ENCODE assay signal across 8 cellular contexts in the genomic region with DNA sequence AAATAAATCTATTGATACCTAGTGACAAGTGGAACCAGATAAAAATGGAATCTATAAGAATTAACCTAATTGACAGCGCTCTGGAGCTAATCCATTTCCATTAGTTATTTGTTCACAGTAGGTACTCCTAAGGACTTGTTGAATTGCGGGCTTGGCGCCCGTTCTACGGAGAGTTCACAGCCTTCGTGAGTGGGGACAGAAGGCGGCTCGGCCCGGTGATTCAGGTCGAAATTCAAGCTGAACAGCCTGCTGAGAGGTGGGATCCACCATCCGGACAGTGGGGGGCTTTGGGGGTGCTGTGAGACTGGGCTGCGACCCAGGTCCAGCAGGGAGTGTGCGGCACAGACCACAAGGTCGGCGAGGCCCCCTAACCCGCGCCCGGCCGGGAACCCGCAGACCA. TPM values are rescaled to one million over a fixed set of nuclear protein-coding genes. Genes with fewer than 3 reads are reported as not detected.
DNase-seq lines count a peak whose midpoint lies in the region; ATAC-seq and TF ChIP-seq lines count a peak whose summit lies in the region.

No MANE protein-coding gene starts in this region.

- DNase-seq in activated CD8-positive, alpha-beta memory T cell treated with anti-CD3 and anti-CD28 coated beads, Interleukin-2, amount 10 ng/mL, durations not matched to agents 7 days and 5 days = no peak
- no peak for DNase-seq in activated CD8-positive, alpha-beta memory T cell treated with anti-CD3 and anti-CD28 coated beads, Interleukin-2, amount 50 U/mL, for 4 hours
- DNase-seq in NCI-H1105 (lab: John Stamatoyannopoulos, UW) (peak; percentile 52), adipocyte (ENCODE audit: low read depth) (peak; percentile 18), hepatocyte (ENCODE audit: low spot score) (peak; percentile 47), sigmoid colon (peak; percentile 75), activated gamma-delta T cell (lab: John Stamatoyannopoulos, UW) (no peak)

- peaks cover 36% of the 10 kb centered on the region for H4K20me1 ChIP-seq in hepatocyte (ENCODE audit: insufficient read depth, poor library complexity, severe bottlenecking)

- intact Hi-C loops in sigmoid colon (cut with DNase I) = loop anchor here (5.0 to 10.0 kb wide), 2 partner anchors 414 to 741 kb away; partner anchors contain the start of gene RPL14

- 6% methylated on average over 20 of the region's 20 CpGs for whole genome bisulfite sequencing in hepatocyte (ENCODE audit: low lambda C conversion rate, missing lambda C conversion rate)
- WGBS in sigmoid colon, 2 donors = 8 to 9% methylated on average over 20 of the region's 20 CpGs

- H3K27ac Mint-ChIP-seq in activated CD8-positive, alpha-beta memory T cell treated with anti-CD3 and anti-CD28 coated beads, Interleukin-2, amount 10 ng/mL, durations not matched to agents 7 days and 5 days = peak overlapping the region; percentile 74

- no peak for TF ChIP-seq EP300 in sigmoid colon (IDR thresholded peaks at IDR 0.05)

- peak overlapping the region; percentile 71 for H3K4me3 Mint-ChIP-seq in activated CD8-positive, alpha-beta memory T cell treated with anti-CD3 and anti-CD28 coated beads, Interleukin-2, amount 10 ng/mL, durations not matched to agents 7 days and 5 days

- H3K27me3 Mint-ChIP-seq in activated CD8-positive, alpha-beta memory T cell treated with anti-CD3 and anti-CD28 coated beads, Interleukin-2, amount 10 ng/mL, durations not matched to agents 7 days and 5 days = peaks cover 30% of the 10 kb centered on the region

- H3K9me2 ChIP-seq in hepatocyte (replicated peaks; ENCODE audit: insufficient read depth) = no peaks in the 10 kb centered on the region

- H3K79me2 ChIP-seq in hepatocyte = peaks cover 45% of the 10 kb centered on the region

- peak overlapping the region; percentile 98 for H3K9ac ChIP-seq in adipocyte (ENCODE audit: low read length)

- H3K9me3 ChIP-seq in adipocyte (ENCODE audit: control insufficient read depth, low read length) = no peaks in the 10 kb centered on the region
- H3K9me3 ChIP-seq in hepatocyte (ENCODE audit: low read depth) = no peaks in the 10 kb centered on the region
- no peaks in the 10 kb centered on the region for H3K9me3 ChIP-seq in sigmoid colon

- no peak for TF ChIP-seq CTCF in hepatocyte (IDR thresholded peaks at IDR 0.05; ENCODE audit: poor library complexity)
- no peak for TF ChIP-seq CTCF in sigmoid colon (IDR thresholded peaks at IDR 0.05)

- H3K4me1 ChIP-seq in adipocyte (ENCODE audit: control insufficient read depth, insufficient read depth, low read length) (peaks cover 24% of the 10 kb centered on the region), hepatocyte (ENCODE audit: insufficient read depth) (peaks cover 9% of the 10 kb centered on the region), sigmoid colon (peaks cover 2 to 36% (median 21%) of the 10 kb centered on the region in 4 donors)

- H3K4me2 ChIP-seq in hepatocyte = peak overlapping the region; percentile 88

- TF ChIP-seq POLR2A in sigmoid colon (IDR thresholded peaks at IDR 0.05) = no peak

- H3K27me3 ChIP-seq in adipocyte (replicated peaks; ENCODE audit: control insufficient read depth, insufficient read depth, low read length) (no peaks in the 10 kb centered on the region), hepatocyte (no peaks in the 10 kb centered on the region), sigmoid colon (no peaks in the 10 kb centered on the region)

- H3K27ac ChIP-seq in hepatocyte (peak overlapping the region; percentile 100), sigmoid colon (peak overlapping the region; percentile 96 to 99 (median 98))

- no peak for ATAC-seq in activated CD8-positive, alpha-beta memory T cell treated with anti-CD3 and anti-CD28 coated beads, Interleukin-2, amount 10 ng/mL, durations not matched to agents 7 days and 5 days
- ATAC-seq in HG03342 (IDR thresholded peaks at IDR 0.05; ENCODE audit: unreplicated experiment) = no peak

- H3K4me1 Mint-ChIP-seq in activated CD8-positive, alpha-beta memory T cell treated with anti-CD3 and anti-CD28 coated beads, Interleukin-2, amount 10 ng/mL, durations not matched to agents 7 days and 5 days = peaks cover 29% of the 10 kb centered on the region

- H3K36me3 Mint-ChIP-seq in activated CD8-positive, alpha-beta memory T cell treated with anti-CD3 and anti-CD28 coated beads, Interleukin-2, amount 10 ng/mL, durations not matched to agents 7 days and 5 days = peaks cover 7% of the 10 kb centered on the region

- H3K4me3 ChIP-seq in adipocyte (ENCODE audit: low read length) = peak overlapping the region; percentile 93
- peak overlapping the region; percentile 77 for H3K4me3 ChIP-seq in hepatocyte
- H3K4me3 ChIP-seq in sigmoid colon = peak overlapping the region; percentile 70 to 97 (median 90)

- H3K36me3 ChIP-seq in adipocyte (ENCODE audit: control insufficient read depth, insufficient read depth, low read length, severe bottlenecking) (no peaks in the 10 kb centered on the region), hepatocyte (replicated peaks; ENCODE audit: insufficient read depth, low read depth) (no peaks in the 10 kb centered on the region), sigmoid colon (no peaks in the 10 kb centered on the region)

- CTCF ChIA-PET in activated CD8-positive, alpha-beta memory T cell treated with anti-CD3 and anti-CD28 coated beads, Interleukin-2, amount 10 ng/mL, durations not matched to agents 7 days and 5 days (lab: Charles Lee) = interaction anchor here (0.7 to 0.8 kb wide), 2 partner anchors 8 to 618 kb away, joined by 3 read pairs; no protein-coding TSS in a partner anchor

- peak overlapping the region; percentile 96 for H2AFZ ChIP-seq in hepatocyte

- no peaks in the 10 kb centered on the region for H3K9me3 Mint-ChIP-seq in activated CD8-positive, alpha-beta memory T cell treated with anti-CD3 and anti-CD28 coated beads, Interleukin-2, amount 10 ng/mL, durations not matched to agents 7 days and 5 days (ENCODE audit: low read depth)

RNA-seq across cellular contexts. Expression of gene CTNNB1, which starts 0.8 kb away (rescaled TPM):
- 100 to 1,000 TPM; 116 to 214 TPM for total RNA-seq in activated CD8-positive, alpha-beta memory T cell treated with anti-CD3 and anti-CD28 coated beads, Interleukin-2, amount 10 ng/mL, durations not matched to agents 7 days and 5 days
- total RNA-seq in hepatocyte = 623 and 663 TPM in 2 replicates
- polyA plus RNA-seq in hepatocyte = 109 and 137 TPM in 2 replicates
- 100 to 1,000 TPM; 362 to 495 (median 404) TPM for total RNA-seq in sigmoid colon
- 100 to 1,000 TPM; 189 to 585 (median 255) TPM for polyA plus RNA-seq in sigmoid colon

Comparison
In these comparisons a context has a peak if more than half of its experiments do, and no peak if none do; other contexts are left out.
1. DNase-seq: peak in NCI-H1105 (single experiment), adipocyte (single experiment), hepatocyte (single experiment) and sigmoid colon (single experiment); none in activated CD8-positive, alpha-beta memory T cell treated with anti-CD3 and anti-CD28 coated beads, Interleukin-2, amount 10 ng/mL, durations not matched to agents 7 days and 5 days (single experiment), activated CD8-positive, alpha-beta memory T cell treated with anti-CD3 and anti-CD28 coated beads, Interleukin-2, amount 50 U/mL, for 4 hours (single experiment) and activated gamma-delta T cell (single experiment).
2. Peak in every context shown above with its lines, with median percentiles within 50 percentile points of each other: H3K4me3 ChIP-seq.